8 cellular contexts compared by ENCODE assay signal in the genomic region with DNA sequence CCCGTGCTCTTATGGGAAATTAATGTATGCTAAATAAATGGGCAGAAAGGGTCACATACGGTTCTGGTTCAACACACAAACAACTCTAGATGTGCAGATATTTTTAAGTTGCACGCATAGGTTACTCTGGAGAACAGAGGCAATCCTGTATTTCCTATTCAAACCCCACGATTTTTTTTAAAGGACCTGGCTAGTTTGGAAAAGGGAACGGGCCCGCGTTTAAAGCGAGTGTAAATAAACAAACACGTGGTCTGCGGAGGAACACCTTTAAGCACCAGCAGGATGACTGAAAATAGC.
DNase-seq lines count a peak whose midpoint lies in the region; ATAC-seq and TF ChIP-seq lines count a peak whose summit lies in the region.

No MANE protein-coding gene starts in this region.

- H3K4me3 Mint-ChIP-seq in stimulated activated naive B cell treated with anti-CD40 and anti-IgM and Interleukin-4, amounts not matched to agents 10 μg/mL and 1 μg/mL and 100 μg/mL, for 72 hours, result peak overlapping the region; percentile 93 to 94

- H3K36me3 Mint-ChIP-seq in stimulated activated naive B cell treated with anti-CD40 and anti-IgM and Interleukin-4, amounts not matched to agents 10 μg/mL and 1 μg/mL and 100 μg/mL, for 72 hours, result peaks cover 24% of the 10 kb centered on the region in 2 donors

- peaks cover 5 to 29% of the 10 kb centered on the region in 2 donors for H3K4me1 Mint-ChIP-seq in stimulated activated naive B cell treated with anti-CD40 and anti-IgM and Interleukin-4, amounts not matched to agents 10 μg/mL and 1 μg/mL and 100 μg/mL, for 72 hours

- peak; percentile 29 for ATAC-seq in HG03064 (IDR thresholded peaks at IDR 0.05; ENCODE audit: low read depth, unreplicated experiment)
- peak in 1 of 2 donors; percentile 34 for ATAC-seq in stimulated activated naive B cell treated with anti-CD40 and anti-IgM and Interleukin-4, amounts not matched to agents 10 μg/mL and 1 μg/mL and 100 μg/mL, for 72 hours (replicated peaks)

- H3K9me3 Mint-ChIP-seq in stimulated activated naive B cell treated with anti-CD40 and anti-IgM and Interleukin-4, amounts not matched to agents 10 μg/mL and 1 μg/mL and 100 μg/mL, for 72 hours, result no peaks in the 10 kb centered on the region

- H3K27me3 Mint-ChIP-seq in stimulated activated naive B cell treated with anti-CD40 and anti-IgM and Interleukin-4, amounts not matched to agents 10 μg/mL and 1 μg/mL and 100 μg/mL, for 72 hours, result no peaks in the 10 kb centered on the region

- H3K27ac ChIP-seq in WERI-Rb-1, result peak overlapping the region; percentile 89

- DNase-seq in NCI-H2196 (lab: John Stamatoyannopoulos, UW; ENCODE audit: unreplicated experiment), result peak; percentile 39
- DNase-seq in NCI-H2196 treated with DMSO at 0.1 percent for 48 hours (lab: John Stamatoyannopoulos, UW; ENCODE audit: unreplicated experiment), result no peak
- DNase-seq in WERI-Rb-1, result no peak
- DNase-seq in stimulated activated naive B cell treated with anti-CD40 and anti-IgM and Interleukin-4, amounts not matched to agents 10 μg/mL and 1 μg/mL and 100 μg/mL, for 72 hours, result no peak
- DNase-seq in NCI-H2171 treated with DMSO at 0.1 percent for 48 hours (lab: John Stamatoyannopoulos, UW), result no peak
- no peak for DNase-seq in GM03348 (ENCODE audit: low spot score)

- H3K27ac Mint-ChIP-seq in stimulated activated naive B cell treated with anti-CD40 and anti-IgM and Interleukin-4, amounts not matched to agents 10 μg/mL and 1 μg/mL and 100 μg/mL, for 72 hours, result peak overlapping the region; percentile 97

- peak overlapping the region; percentile 98 for H3K4me3 ChIP-seq in WERI-Rb-1 (ENCODE audit: low read depth, low read length)
- peak overlapping the region; percentile 96 for H3K4me3 ChIP-seq in iPS-11a (ENCODE audit: low read depth, low read length)

- no peaks in the 10 kb centered on the region for H3K27me3 ChIP-seq in WERI-Rb-1 (ENCODE audit: insufficient read depth, low read depth, severe bottlenecking)

- H3K9me3 ChIP-seq in WERI-Rb-1 (ENCODE audit: severe bottlenecking), result no peaks in the 10 kb centered on the region

- peaks cover 38% of the 10 kb centered on the region for H3K36me3 ChIP-seq in WERI-Rb-1

- TF ChIP-seq CTCF in WERI-Rb-1 (IDR thresholded peaks at IDR 0.05; ENCODE audit: low read depth, low read length), result no peak
